Comparison of ENCODE assay signal across 9 cellular contexts in genomic region chr17:66542183-66542966, GRCh38.
DNase-seq lines count a peak whose midpoint lies in the region; ATAC-seq, FAIRE-seq and TF ChIP-seq lines count a peak whose summit lies in the region.
"Had no signal": no experiment of that assay in that cellular context is flagged by ENCODE, and none has a peak within 500 bp of the region (broad histone marks: within the 10 kb centered on the region; RNA-seq: fewer than 3 reads in every experiment).

No MANE protein-coding gene starts in this region.

- peak overlapping the region in 4 of 5 experiments; percentile 15 to 98 (median 62) for H3K27ac Mint-ChIP-seq in brain
- H3K27ac Mint-ChIP-seq: naive B cell had no signal

- H3K36me3 ChIP-seq in small intestine (ENCODE audit: control insufficient read depth in 2 of 2, insufficient read depth in 2 of 2, low read length in 2 of 2), result no peaks in the 10 kb centered on the region
- no peaks in the 10 kb centered on the region for H3K36me3 ChIP-seq in ascending aorta

- H3K27me3 Mint-ChIP-seq in brain, result no peaks in the 10 kb centered on the region

- 57 to 74% (median 61%) methylated on average over 4 of the region's 4 CpGs for WGBS in small intestine, 3 donors

- TF ChIP-seq CTCF in GM10266 (IDR thresholded peaks at IDR 0.05; ENCODE audit: control insufficient read depth, insufficient read depth, low read depth, missing control alignments), result no peak
- TF ChIP-seq CTCF in brain (conservative IDR thresholded peaks at IDR 0.05), result no peak
- no peak for TF ChIP-seq CTCF in ascending aorta (IDR thresholded peaks at IDR 0.05)

- intact Hi-C loops in ascending aorta (cut with DNase I), result no loop called here

- H3K36me3 Mint-ChIP-seq in brain, result peaks cover 18% of the 10 kb centered on the region

- peaks cover 15 to 25% (median 20%) of the 10 kb centered on the region in 5 experiments for H3K9me3 Mint-ChIP-seq in brain

- H3K9me3 ChIP-seq in small intestine (ENCODE audit: control insufficient read depth, low read depth) (no peaks in the 10 kb centered on the region), ascending aorta (peaks cover 0 to 3% of the 10 kb centered on the region in 2 donors)

- H3K27me3 ChIP-seq in small intestine (ENCODE audit: control insufficient read depth in 2 of 2, insufficient read depth in 2 of 2, low read length in 2 of 2), result no peaks in the 10 kb centered on the region
- no peaks in the 10 kb centered on the region for H3K27me3 ChIP-seq in ascending aorta

- H3K27ac ChIP-seq in small intestine (ENCODE audit: low read depth in 1 of 2, low read length in 1 of 2) (no peak overlapping the region), ascending aorta (no peak overlapping the region)

- no peak overlapping the region for H3K4me3 Mint-ChIP-seq in brain
- H3K4me3 Mint-ChIP-seq: naive B cell had no signal

- FAIRE-seq in small intestine (lab: Jason Lieb, UNC), result no peak

- peaks cover 61% of the 10 kb centered on the region for H3K4me1 Mint-ChIP-seq in brain
- H3K4me1 Mint-ChIP-seq: naive B cell had no signal

- H3K4me1 ChIP-seq in small intestine (ENCODE audit: control insufficient read depth in 2 of 2, insufficient read depth in 1 of 2, low read depth in 1 of 2, low read length in 1 of 2), result peaks cover 3% of the 10 kb centered on the region in 2 donors
- H3K4me1 ChIP-seq in ascending aorta, result no peaks in the 10 kb centered on the region

- ATAC-seq in GM21447 (IDR thresholded peaks at IDR 0.05; ENCODE audit: unreplicated experiment) (peak; percentile 97), HG03575 (IDR thresholded peaks at IDR 0.05; ENCODE audit: extremely low read depth, insufficient number of reproducible peaks, low FRiP score, unreplicated experiment) (peak; percentile 62)

- DNase-seq in GM10266 (ENCODE audit: extremely low spot score) (peak; percentile 43), small intestine (peak; percentile 32), NCI-H748 (lab: John Stamatoyannopoulos, UW; ENCODE audit: unreplicated experiment) (no peak), NCI-H187 (lab: John Stamatoyannopoulos, UW) (no peak), ascending aorta (ENCODE audit: low spot score in 2 of 2) (no peak)
- DNase-seq: naive B cell had no signal

- H3K4me3 ChIP-seq in small intestine (ENCODE audit: low read depth in 1 of 2, low read length in 2 of 2) (no peak overlapping the region), ascending aorta (no peak overlapping the region)

Comparison
In these comparisons a context has a peak if more than half of its experiments do, and no peak if none do; other contexts are left out.
1. DNase-seq: peak in GM10266 (single experiment) and small intestine (single experiment); none in NCI-H748 (single experiment), NCI-H187 (0 of 2) and ascending aorta (0 of 2).